In genomic region chr20:18137412-18138265, GRCh38 we compare ENCODE assay signal across 8 cellular contexts. TPM values are rescaled to one million over a fixed set of nuclear protein-coding genes. Genes with fewer than 3 reads are reported as not detected.
DNase-seq lines count a peak whose midpoint lies in the region; ATAC-seq and TF ChIP-seq lines count a peak whose summit lies in the region.

A gene with protein sequence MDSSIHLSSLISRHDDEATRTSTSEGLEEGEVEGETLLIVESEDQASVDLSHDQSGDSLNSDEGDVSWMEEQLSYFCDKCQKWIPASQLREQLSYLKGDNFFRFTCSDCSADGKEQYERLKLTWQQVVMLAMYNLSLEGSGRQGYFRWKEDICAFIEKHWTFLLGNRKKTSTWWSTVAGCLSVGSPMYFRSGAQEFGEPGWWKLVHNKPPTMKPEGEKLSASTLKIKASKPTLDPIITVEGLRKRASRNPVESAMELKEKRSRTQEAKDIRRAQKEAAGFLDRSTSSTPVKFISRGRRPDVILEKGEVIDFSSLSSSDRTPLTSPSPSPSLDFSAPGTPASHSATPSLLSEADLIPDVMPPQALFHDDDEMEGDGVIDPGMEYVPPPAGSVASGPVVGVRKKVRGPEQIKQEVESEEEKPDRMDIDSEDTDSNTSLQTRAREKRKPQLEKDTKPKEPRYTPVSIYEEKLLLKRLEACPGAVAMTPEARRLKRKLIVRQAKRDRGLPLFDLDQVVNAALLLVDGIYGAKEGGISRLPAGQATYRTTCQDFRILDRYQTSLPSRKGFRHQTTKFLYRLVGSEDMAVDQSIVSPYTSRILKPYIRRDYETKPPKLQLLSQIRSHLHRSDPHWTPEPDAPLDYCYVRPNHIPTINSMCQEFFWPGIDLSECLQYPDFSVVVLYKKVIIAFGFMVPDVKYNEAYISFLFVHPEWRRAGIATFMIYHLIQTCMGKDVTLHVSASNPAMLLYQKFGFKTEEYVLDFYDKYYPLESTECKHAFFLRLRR (plus strand): TSS chr20:18137863. CDS start chr20:18142661, 4,798 bp downstream.
A gene with protein sequence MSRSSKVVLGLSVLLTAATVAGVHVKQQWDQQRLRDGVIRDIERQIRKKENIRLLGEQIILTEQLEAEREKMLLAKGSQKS (plus strand): TSS chr20:18137863. CDS start chr20:18137956, 93 bp downstream.

- H3K27me3 ChIP-seq in left ventricle myocardium inferior (ENCODE audit: low read depth) = no peaks in the 10 kb centered on the region
- H3K27me3 ChIP-seq in upper lobe of right lung = no peaks in the 10 kb centered on the region

- ATAC-seq in HG02763 (IDR thresholded peaks at IDR 0.05; ENCODE audit: unreplicated experiment) = peak; percentile 84
- peak; percentile 99 for ATAC-seq in upper lobe of right lung

- TF ChIP-seq CTCF in GM13976 (IDR thresholded peaks at IDR 0.05; ENCODE audit: borderline replicate concordance, control extremely low read depth, extremely low read depth, insufficient read depth, missing control alignments) = no peak
- TF ChIP-seq CTCF in left ventricle myocardium inferior (IDR thresholded peaks at IDR 0.05; ENCODE audit: borderline replicate concordance) = no peak
- no peak for TF ChIP-seq CTCF in progenitor cell of endocrine pancreas (IDR thresholded peaks at IDR 0.05; ENCODE audit: unreplicated experiment)
- TF ChIP-seq CTCF in upper lobe of right lung (IDR thresholded peaks at IDR 0.05) = no peak

- H3K4me1 Mint-ChIP-seq in progenitor cell of endocrine pancreas (ENCODE audit: low read depth) = peaks cover 30% of the 10 kb centered on the region

- H3K36me3 Mint-ChIP-seq in progenitor cell of endocrine pancreas (ENCODE audit: insufficient read depth) = peaks cover 7% of the 10 kb centered on the region

- peak within 1 kb of the TSS; percentile 95 for H3K27ac ChIP-seq in left ventricle myocardium inferior (replicated peaks)
- H3K27ac ChIP-seq in upper lobe of right lung = peak within 1 kb of the TSS; percentile 96

- no peaks in the 10 kb centered on the region for H3K9me3 Mint-ChIP-seq in progenitor cell of endocrine pancreas (ENCODE audit: low read depth)

- H3K9me3 ChIP-seq in left ventricle myocardium inferior (replicated peaks) (no peaks in the 10 kb centered on the region), upper lobe of right lung (no peaks in the 10 kb centered on the region)

- H3K4me3 ChIP-seq in left ventricle myocardium inferior = peak within 1 kb of the TSS; percentile 95
- peak within 1 kb of the TSS; percentile 97 for H3K4me3 ChIP-seq in upper lobe of right lung

- in situ Hi-C loops in GM13976 (cut with MboI; ENCODE audit: low sequenced_read_pairs, unreplicated experiment) = no loop called here

- H3K4me3 Mint-ChIP-seq in progenitor cell of endocrine pancreas (ENCODE audit: low read depth) = peak within 1 kb of the TSS; percentile 86

- H3K27ac Mint-ChIP-seq in progenitor cell of endocrine pancreas = peak within 1 kb of the TSS; percentile 94

- intact Hi-C loops in T-helper 1 cell treated with Interleukin-12 subunit alpha and Interleukin-12 subunit beta and Interleukin-4 antibody, amounts not matched to agents 30 ng/mL and 1 ng/mL, for 36 hours (cut with micrococcal nuclease) = loop anchor here (1.0 to 10.0 kb wide), 16 partner anchors 9 to 1915 kb away; partner anchors contain the start of genes BFSP1, CFAP61, CRNKL1 and DSTN
- intact Hi-C loops in left ventricle myocardium inferior (cut with micrococcal nuclease) (loop anchor here (10.0 kb wide), 1 partner anchor 137 kb away; no protein-coding TSS in a partner anchor), upper lobe of right lung (cut with DNase I) (no loop called here)

- H3K4me1 ChIP-seq in left ventricle myocardium inferior = peaks cover 40% of the 10 kb centered on the region
- H3K4me1 ChIP-seq in upper lobe of right lung = peaks cover 18% of the 10 kb centered on the region

- H3K36me3 ChIP-seq in left ventricle myocardium inferior (peaks cover 4% of the 10 kb centered on the region), upper lobe of right lung (peaks cover 5% of the 10 kb centered on the region)

- H3K27me3 Mint-ChIP-seq in progenitor cell of endocrine pancreas = no peaks in the 10 kb centered on the region

- peak; percentile 91 for DNase-seq in GM13976 (ENCODE audit: low spot score)
- DNase-seq in NCI-H1417 (lab: John Stamatoyannopoulos, UW) = peak; percentile 85 to 97 (median 96)
- DNase-seq in amniotic epithelial cell (ENCODE audit: low read depth) = peak; percentile 90
- DNase-seq in left ventricle myocardium inferior = peak; percentile 92
- peak; percentile 92 for DNase-seq in progenitor cell of endocrine pancreas (ENCODE audit: low spot score, unreplicated experiment)
- peak; percentile 96 for DNase-seq in upper lobe of right lung

RNA-seq across cellular contexts. Expression of the first gene that starts in this region (rescaled TPM):
- 13.9 and 15.6 TPM in 2 replicates for total RNA-seq in T-helper 1 cell treated with Interleukin-12 subunit alpha and Interleukin-12 subunit beta and Interleukin-4 antibody, amounts not matched to agents 30 ng/mL and 1 ng/mL, for 36 hours
- total RNA-seq in left ventricle myocardium inferior = 10.7 TPM
- total RNA-seq in progenitor cell of endocrine pancreas = 26.1 and 26.7 TPM in 2 replicates
- 12.5 TPM for total RNA-seq in upper lobe of right lung

RNA-seq across cellular contexts. Expression of the second gene that starts in this region (rescaled TPM):
- total RNA-seq in T-helper 1 cell treated with Interleukin-12 subunit alpha and Interleukin-12 subunit beta and Interleukin-4 antibody, amounts not matched to agents 30 ng/mL and 1 ng/mL, for 36 hours = 14.5 and 14.6 TPM in 2 replicates
- total RNA-seq in left ventricle myocardium inferior (9.1 TPM), progenitor cell of endocrine pancreas (18.5 and 20.0 TPM in 2 replicates), upper lobe of right lung (11.7 TPM)

Comparison
In these comparisons a context has a peak if more than half of its experiments do, and no peak if none do; other contexts are left out.
1. Peak in every context shown above with its lines: DNase-seq, ATAC-seq, H3K4me3 ChIP-seq and H3K27ac ChIP-seq.